In the genomic region with DNA sequence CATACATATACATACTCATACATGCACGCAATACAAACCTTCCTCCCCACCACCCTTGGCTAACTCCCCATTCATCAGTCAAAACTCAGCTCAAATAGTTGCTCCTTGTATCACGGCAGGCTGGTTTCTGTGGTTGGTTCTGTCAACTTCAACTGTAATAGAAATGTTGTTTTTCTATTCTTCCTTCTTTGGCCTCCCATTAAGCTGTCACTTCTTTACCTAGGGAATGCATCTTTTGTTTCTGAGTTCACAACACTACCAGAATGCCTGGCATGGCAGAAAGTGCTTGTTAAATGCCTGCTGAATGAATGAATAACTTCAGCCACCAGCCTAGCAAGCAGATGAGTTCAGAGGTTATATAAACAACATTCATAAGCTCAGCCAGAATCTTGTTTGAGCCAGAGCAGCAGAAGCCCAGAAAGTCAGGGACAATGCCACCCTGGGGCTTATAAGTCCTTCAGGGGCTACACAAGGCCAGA, we compare ENCODE assay signal across 14 cellular contexts.
A peak's percentile ranks its signal among the peaks of the same experiment; 100 is the strongest.
DNase-seq lines count a peak whose midpoint lies in the region; ATAC-seq and TF ChIP-seq lines count a peak whose summit lies in the region.
"Had no signal": no experiment of that assay in that cellular context is flagged by ENCODE, and none has a peak within 500 bp of the region (broad histone marks: within the 10 kb centered on the region; RNA-seq: fewer than 3 reads in every experiment).

No MANE protein-coding gene starts in this region.

- POLR2A ChIA-PET in activated CD4-positive, alpha-beta T cell treated with anti-CD3 and anti-CD28 coated beads for 36 hours (lab: Charles Lee) = no interaction called here

- H3K27ac ChIP-seq in effector memory CD4-positive, alpha-beta T cell (ENCODE audit: insufficient read depth, low read length, poor library complexity, severe bottlenecking) = no peak overlapping the region
- H3K27ac ChIP-seq: SK-N-MC had no signal

- no peaks in the 10 kb centered on the region for H3K27me3 ChIP-seq in effector memory CD4-positive, alpha-beta T cell (replicated peaks; ENCODE audit: control insufficient read depth, insufficient read depth, low read length, poor library complexity, severe bottlenecking)

- no peak overlapping the region for H3K4me3 Mint-ChIP-seq in Calu3 (ENCODE audit: low read depth, unreplicated experiment)
- H3K4me3 Mint-ChIP-seq in activated CD4-positive, alpha-beta T cell treated with anti-CD3 and anti-CD28 coated beads for 36 hours = no peak overlapping the region
- H3K4me3 Mint-ChIP-seq: activated CD8-positive, alpha-beta T cell treated with anti-CD3 and anti-CD28 coated beads for 36 hours; brain; GM23338 had no signal

- TF ChIP-seq CTCF in Calu3 (IDR thresholded peaks at IDR 0.05; ENCODE audit: unreplicated experiment) = no peak
- no peak for TF ChIP-seq CTCF in GM10266 (IDR thresholded peaks at IDR 0.05; ENCODE audit: control insufficient read depth, insufficient read depth, low read depth, missing control alignments)

- intact Hi-C loops in Calu3 (cut with micrococcal nuclease; ENCODE audit: unreplicated experiment) = no loop called here
- intact Hi-C loops in activated CD4-positive, alpha-beta T cell treated with anti-CD3 and anti-CD28 coated beads for 36 hours (cut with DNase I, micrococcal nuclease) = no loop called here

- no TSS peak for BruUV-seq in Calu3 (replicated peaks; lab: Mats Ljungman, UMichigan)

- H3K36me3 ChIP-seq in effector memory CD4-positive, alpha-beta T cell (ENCODE audit: control insufficient read depth, insufficient read depth, low read length) = no peaks in the 10 kb centered on the region

- no peaks in the 10 kb centered on the region for H3K27me3 Mint-ChIP-seq in Calu3 (ENCODE audit: unreplicated experiment)
- no peaks in the 10 kb centered on the region for H3K27me3 Mint-ChIP-seq in activated CD4-positive, alpha-beta T cell treated with anti-CD3 and anti-CD28 coated beads for 36 hours
- H3K27me3 Mint-ChIP-seq: activated CD8-positive, alpha-beta T cell treated with anti-CD3 and anti-CD28 coated beads for 36 hours; brain had no signal

- no peak overlapping the region for H3K27ac Mint-ChIP-seq in Calu3 (ENCODE audit: unreplicated experiment)
- H3K27ac Mint-ChIP-seq in activated CD4-positive, alpha-beta T cell treated with anti-CD3 and anti-CD28 coated beads for 36 hours = no peak overlapping the region
- H3K27ac Mint-ChIP-seq: activated CD8-positive, alpha-beta T cell treated with anti-CD3 and anti-CD28 coated beads for 36 hours; GM23338 had no signal

- H3K4me3 ChIP-seq in effector memory CD4-positive, alpha-beta T cell (ENCODE audit: insufficient read depth, low read depth, low read length, poor library complexity, severe bottlenecking) = no peak overlapping the region
- H3K4me3 ChIP-seq: GM23338, SK-N-MC had no signal

- CTCF ChIA-PET in Calu3 (lab: Charles Lee) = interaction anchor here (0.6 to 1.3 kb wide), 3 partner anchors 13 to 557 kb away, joined by 3 read pairs; no protein-coding TSS in a partner anchor
- CTCF ChIA-PET in activated CD4-positive, alpha-beta T cell treated with anti-CD3 and anti-CD28 coated beads for 36 hours (lab: Charles Lee) = interaction anchor here (0.6 kb wide), 1 partner anchor 963 kb away, joined by 3 read pairs; no protein-coding TSS in a partner anchor

- H3K36me3 Mint-ChIP-seq in Calu3 (ENCODE audit: insufficient read depth, unreplicated experiment) = no peaks in the 10 kb centered on the region
- peaks cover 4% of the 10 kb centered on the region for H3K36me3 Mint-ChIP-seq in activated CD4-positive, alpha-beta T cell treated with anti-CD3 and anti-CD28 coated beads for 36 hours (ENCODE audit: low read depth)

- H3K9me3 ChIP-seq in effector memory CD4-positive, alpha-beta T cell (ENCODE audit: control insufficient read depth, low read length) = no peaks in the 10 kb centered on the region

- H3K9me3 Mint-ChIP-seq in Calu3 (ENCODE audit: low read depth, unreplicated experiment) = peaks cover 7% of the 10 kb centered on the region
- peaks cover 14% of the 10 kb centered on the region for H3K9me3 Mint-ChIP-seq in activated CD4-positive, alpha-beta T cell treated with anti-CD3 and anti-CD28 coated beads for 36 hours (ENCODE audit: low read depth)

- H3K4me1 ChIP-seq in effector memory CD4-positive, alpha-beta T cell (ENCODE audit: control insufficient read depth, insufficient read depth, low read length, poor library complexity, severe bottlenecking) = no peaks in the 10 kb centered on the region

- ATAC-seq in GM21367 (IDR thresholded peaks at IDR 0.05; ENCODE audit: unreplicated experiment) (peak; percentile 69), HG03565 (IDR thresholded peaks at IDR 0.05; ENCODE audit: unreplicated experiment) (peak; percentile 62)
- ATAC-seq in activated CD4-positive, alpha-beta T cell treated with anti-CD3 and anti-CD28 coated beads for 36 hours = no peak
- ATAC-seq: activated CD8-positive, alpha-beta T cell treated with anti-CD3 and anti-CD28 coated beads for 36 hours; GM23338 had no signal

- peaks cover 12% of the 10 kb centered on the region for H3K4me1 Mint-ChIP-seq in Calu3 (ENCODE audit: low read depth, unreplicated experiment)
- H3K4me1 Mint-ChIP-seq in activated CD4-positive, alpha-beta T cell treated with anti-CD3 and anti-CD28 coated beads for 36 hours = no peaks in the 10 kb centered on the region

- DNase-seq in Calu3 = peak; percentile 29
- DNase-seq in glomerular visceral epithelial cell (ENCODE audit: extremely low spot score) = peak; percentile 23
- DNase-seq in effector memory CD4-positive, alpha-beta T cell = no peak
- DNase-seq in GOT3 (lab: John Stamatoyannopoulos, UW) = no peak
- no peak for DNase-seq in GM10266 (ENCODE audit: extremely low spot score)
- no peak for DNase-seq in activated CD4-positive, alpha-beta T cell treated with anti-CD3 and anti-CD28 coated beads for 36 hours
- DNase-seq: activated CD8-positive, alpha-beta T cell treated with anti-CD3 and anti-CD28 coated beads for 36 hours; GDM1; NCI-H446 had no signal

Comparison
In these comparisons a context has a peak if more than half of its experiments do, and no peak if none do; other contexts are left out.
1. DNase-seq: peak in Calu3 (single experiment) and glomerular visceral epithelial cell (single experiment); none in effector memory CD4-positive, alpha-beta T cell (0 of 3), GOT3 (single experiment), GM10266 (single experiment) and activated CD4-positive, alpha-beta T cell treated with anti-CD3 and anti-CD28 coated beads for 36 hours (single experiment).